22 cellular contexts compared by ENCODE assay signal in genomic region chr14:31154956-31155355, GRCh38. TPM values are rescaled to one million over a fixed set of nuclear protein-coding genes. Genes with fewer than 3 reads are reported as not detected.
DNase-seq lines count a peak whose midpoint lies in the region; ATAC-seq, FAIRE-seq and TF ChIP-seq lines count a peak whose summit lies in the region.
"Had no signal": no experiment of that assay in that cellular context is flagged by ENCODE, and none has a peak within 500 bp of the region (broad histone marks: within the 10 kb centered on the region; RNA-seq: fewer than 3 reads in every experiment).

No MANE protein-coding gene starts in this region.

- H3K36me3 Mint-ChIP-seq in activated naive CD4-positive, alpha-beta T cell treated with anti-CD3 and anti-CD28 coated beads, Interleukin-2, amount 50 U/mL, for 72 hours, result peaks cover 10 to 11% of the 10 kb centered on the region in 2 donors
- H3K36me3 Mint-ChIP-seq in astrocyte (ENCODE audit: low read depth, unreplicated experiment), result peaks cover 10% of the 10 kb centered on the region
- H3K36me3 Mint-ChIP-seq in activated T-cell treated with anti-CD3 and anti-CD28 coated beads, Interleukin-2, amount 50 U/mL, for 24 hours (ENCODE audit: low read depth), result peaks cover 66% of the 10 kb centered on the region
- peaks cover 55% of the 10 kb centered on the region for H3K36me3 Mint-ChIP-seq in CD8-positive, alpha-beta T cell

- no peaks in the 10 kb centered on the region for H3K9me3 Mint-ChIP-seq in activated naive CD4-positive, alpha-beta T cell treated with anti-CD3 and anti-CD28 coated beads, Interleukin-2, amount 50 U/mL, for 72 hours
- H3K9me3 Mint-ChIP-seq in astrocyte (ENCODE audit: unreplicated experiment), result peaks cover 2% of the 10 kb centered on the region
- no peaks in the 10 kb centered on the region for H3K9me3 Mint-ChIP-seq in activated T-cell treated with anti-CD3 and anti-CD28 coated beads, Interleukin-2, amount 50 U/mL, for 24 hours
- no peaks in the 10 kb centered on the region for H3K9me3 Mint-ChIP-seq in CD8-positive, alpha-beta T cell
- H3K9me3 Mint-ChIP-seq: activated naive CD4-positive, alpha-beta T cell treated with anti-CD3 and anti-CD28 coated beads, Interleukin-2, amount 50 U/mL, for 24 hours; activated T-cell treated with anti-CD3 and anti-CD28 coated beads, Interleukin-2, amount 50 U/mL, for 72 hours had no signal

- H3K9ac ChIP-seq in astrocyte (ENCODE audit: low read length) (no peak overlapping the region), subcutaneous abdominal adipose tissue (ENCODE audit: low read length in 5 of 5) (no peak overlapping the region)

- POLR2A ChIA-PET in CD8-positive, alpha-beta T cell (lab: Charles Lee), result no interaction called here

- peak overlapping the region; percentile 63 to 85 for H3K27ac Mint-ChIP-seq in activated naive CD4-positive, alpha-beta T cell treated with anti-CD3 and anti-CD28 coated beads, Interleukin-2, amount 50 U/mL, for 72 hours
- peak overlapping the region; percentile 29 for H3K27ac Mint-ChIP-seq in astrocyte (ENCODE audit: unreplicated experiment)
- H3K27ac Mint-ChIP-seq in activated T-cell treated with anti-CD3 and anti-CD28 coated beads, Interleukin-2, amount 50 U/mL, for 24 hours, result no peak overlapping the region
- H3K27ac Mint-ChIP-seq in CD8-positive, alpha-beta T cell, result no peak overlapping the region
- H3K27ac Mint-ChIP-seq: activated naive CD4-positive, alpha-beta T cell treated with anti-CD3 and anti-CD28 coated beads, Interleukin-2, amount 50 U/mL, for 24 hours; activated T-cell treated with anti-CD3 and anti-CD28 coated beads, Interleukin-2, amount 50 U/mL, for 72 hours; B cell had no signal

- no peak overlapping the region for H2AFZ ChIP-seq in astrocyte (ENCODE audit: low read depth, low read length)

- H3K27ac ChIP-seq in astrocyte (ENCODE audit: low read depth, low read length) (no peak overlapping the region), subcutaneous abdominal adipose tissue (ENCODE audit: low read depth, low read length) (peak overlapping the region; percentile 2)
- H3K27ac ChIP-seq in CD8-positive, alpha-beta T cell (ENCODE audit: low read depth, low read length), result no peak overlapping the region
- H3K27ac ChIP-seq: body of pancreas, ovary, upper lobe of left lung had no signal

- no peaks in the 10 kb centered on the region for H4K20me1 ChIP-seq in astrocyte (ENCODE audit: insufficient read depth, low read length)

- no peaks in the 10 kb centered on the region for H3K4me1 Mint-ChIP-seq in astrocyte (ENCODE audit: low read depth, unreplicated experiment)
- H3K4me1 Mint-ChIP-seq in activated T-cell treated with anti-CD3 and anti-CD28 coated beads, Interleukin-2, amount 50 U/mL, for 24 hours (ENCODE audit: low read depth), result no peaks in the 10 kb centered on the region
- H3K4me1 Mint-ChIP-seq in CD8-positive, alpha-beta T cell (ENCODE audit: low read depth), result no peaks in the 10 kb centered on the region
- H3K4me1 Mint-ChIP-seq: activated naive CD4-positive, alpha-beta T cell treated with anti-CD3 and anti-CD28 coated beads, Interleukin-2, amount 50 U/mL, for 24 hours; B cell had no signal

- no peak overlapping the region for H3K4me3 Mint-ChIP-seq in astrocyte (ENCODE audit: unreplicated experiment)
- no peak overlapping the region for H3K4me3 Mint-ChIP-seq in activated T-cell treated with anti-CD3 and anti-CD28 coated beads, Interleukin-2, amount 50 U/mL, for 24 hours
- no peak overlapping the region for H3K4me3 Mint-ChIP-seq in CD8-positive, alpha-beta T cell
- H3K4me3 Mint-ChIP-seq: activated naive CD4-positive, alpha-beta T cell treated with anti-CD3 and anti-CD28 coated beads, Interleukin-2, amount 50 U/mL, for 24 hours; activated T-cell treated with anti-CD3 and anti-CD28 coated beads, Interleukin-2, amount 50 U/mL, for 72 hours; B cell had no signal

- no peaks in the 10 kb centered on the region for H3K27me3 Mint-ChIP-seq in astrocyte (ENCODE audit: low read depth, unreplicated experiment)
- no peaks in the 10 kb centered on the region for H3K27me3 Mint-ChIP-seq in activated T-cell treated with anti-CD3 and anti-CD28 coated beads, Interleukin-2, amount 50 U/mL, for 24 hours
- no peaks in the 10 kb centered on the region for H3K27me3 Mint-ChIP-seq in CD8-positive, alpha-beta T cell (ENCODE audit: low read depth)
- H3K27me3 Mint-ChIP-seq: activated naive CD4-positive, alpha-beta T cell treated with anti-CD3 and anti-CD28 coated beads, Interleukin-2, amount 50 U/mL, for 24 hours; B cell had no signal

- FAIRE-seq in astrocyte (lab: Jason Lieb, UNC), result no peak
- FAIRE-seq: TTC549 had no signal

- H3K4me2 ChIP-seq in astrocyte (ENCODE audit: low read length), result no peak overlapping the region

- CTCF ChIA-PET in CD8-positive, alpha-beta T cell (lab: Charles Lee), result no interaction called here

- H3K9me3 ChIP-seq in astrocyte (ENCODE audit: insufficient read depth, low read depth, low read length) (no peaks in the 10 kb centered on the region), subcutaneous abdominal adipose tissue (ENCODE audit: control insufficient read depth in 5 of 5, low read length in 5 of 5) (no peaks in the 10 kb centered on the region)
- H3K9me3 ChIP-seq in CD8-positive, alpha-beta T cell (ENCODE audit: low read length), result no peaks in the 10 kb centered on the region
- H3K9me3 ChIP-seq: body of pancreas, ovary, upper lobe of left lung had no signal

- H3K4me3 ChIP-seq in astrocyte (ENCODE audit: insufficient read depth, low read depth, low read length) (no peak overlapping the region), subcutaneous abdominal adipose tissue (ENCODE audit: low read depth in 1 of 5, low read length in 5 of 5) (no peak overlapping the region)
- H3K4me3 ChIP-seq in CD8-positive, alpha-beta T cell (ENCODE audit: low read depth, low read length), result no peak overlapping the region
- H3K4me3 ChIP-seq: body of pancreas, ovary, upper lobe of left lung had no signal

- no peaks in the 10 kb centered on the region for H3K27me3 ChIP-seq in astrocyte (ENCODE audit: insufficient read depth, low read length)
- H3K27me3 ChIP-seq in subcutaneous abdominal adipose tissue (ENCODE audit: control insufficient read depth in 5 of 5, insufficient read depth in 4 of 5, low read length in 5 of 5), result no peaks in the 10 kb centered on the region
- no peaks in the 10 kb centered on the region for H3K27me3 ChIP-seq in CD8-positive, alpha-beta T cell (ENCODE audit: insufficient read depth, low read length)
- H3K27me3 ChIP-seq: body of pancreas, ovary, upper lobe of left lung had no signal

- intact Hi-C loops in CD8-positive, alpha-beta T cell (cut with DNase I, micrococcal nuclease), result no loop called here

- no peak for ATAC-seq in activated naive CD4-positive, alpha-beta T cell treated with anti-CD3 and anti-CD28 coated beads, Interleukin-2, amount 50 U/mL, for 72 hours
- ATAC-seq in CD8-positive, alpha-beta T cell, result no peak
- ATAC-seq: activated T-cell treated with anti-CD3 and anti-CD28 coated beads, Interleukin-2, amount 50 U/mL, for 72 hours; body of pancreas; right cardiac atrium had no signal

- H3K4me1 ChIP-seq in astrocyte (ENCODE audit: insufficient read depth, low read length) (no peaks in the 10 kb centered on the region), subcutaneous abdominal adipose tissue (ENCODE audit: control insufficient read depth in 5 of 5, insufficient read depth in 5 of 5, low read length in 5 of 5) (no peaks in the 10 kb centered on the region)
- H3K4me1 ChIP-seq in CD8-positive, alpha-beta T cell (ENCODE audit: insufficient read depth, low read length), result no peaks in the 10 kb centered on the region
- H3K4me1 ChIP-seq: body of pancreas, upper lobe of left lung had no signal

- no peak for TF ChIP-seq CTCF in astrocyte (IDR thresholded peaks at IDR 0.05; ENCODE audit: insufficient read depth, low read depth, low read length)
- no peak for TF ChIP-seq CTCF in CD8-positive, alpha-beta T cell (IDR thresholded peaks at IDR 0.05)

- H3K36me3 ChIP-seq in astrocyte (ENCODE audit: insufficient read depth, low read length) (peaks cover 24% of the 10 kb centered on the region), subcutaneous abdominal adipose tissue (ENCODE audit: control insufficient read depth in 5 of 5, insufficient read depth in 5 of 5, low read length in 5 of 5) (peaks cover 22 to 52% (median 35%) of the 10 kb centered on the region in 5 donors)
- peaks cover 10% of the 10 kb centered on the region for H3K36me3 ChIP-seq in CD8-positive, alpha-beta T cell (ENCODE audit: insufficient read depth, low read length)
- H3K36me3 ChIP-seq: ovary had no signal

- H3K79me2 ChIP-seq in astrocyte (ENCODE audit: insufficient read depth, low read length), result peaks cover 6% of the 10 kb centered on the region

- no peak for DNase-seq in activated naive CD4-positive, alpha-beta T cell treated with anti-CD3 and anti-CD28 coated beads, Interleukin-2, amount 50 U/mL, for 72 hours (ENCODE audit: low spot score in 2 of 2)
- no peak for DNase-seq in activated naive CD4-positive, alpha-beta T cell treated with Interleukin-2 at 50 U/mL for 16 hours
- DNase-seq in astrocyte (ENCODE audit: low read depth), result peak; percentile 4
- peak; percentile 63 for DNase-seq in iris pigment epithelial cell (ENCODE audit: low read depth)
- DNase-seq in activated T-cell treated with anti-CD3 and anti-CD28 coated beads, Interleukin-2, amount 50 U/mL, for 24 hours, result no peak
- DNase-seq in CD8-positive, alpha-beta T cell, result no peak
- no peak for DNase-seq in NCI-H345 treated with DMSO at 0.1 percent for 48 hours (lab: John Stamatoyannopoulos, UW; ENCODE audit: unreplicated experiment)
- DNase-seq: 8988T; activated CD4-positive, alpha-beta T cell treated with anti-CD3 and anti-CD28 coated beads for 1 hour; activated T-cell treated with anti-CD3 and anti-CD28 coated beads, Interleukin-2, amount 50 U/mL, for 72 hours; body of pancreas; DND-41; effector CD8-positive, alpha-beta T cell; NCI-H345; ovary; right cardiac atrium; SHP77 treated with DMSO at 0.1 percent for 48 hours; upper lobe of left lung had no signal

RNA-seq across cellular contexts. Expression of gene HECTD1, which starts 52.6 kb away (rescaled TPM):
- 10 to 100 TPM; 75.5 to 87.5 TPM for total RNA-seq in activated naive CD4-positive, alpha-beta T cell treated with anti-CD3 and anti-CD28 coated beads, Interleukin-2, amount 50 U/mL, for 72 hours
- total RNA-seq in astrocyte, result 101 and 110 TPM in 2 replicates
- 100 to 1,000 TPM; 148 to 152 TPM for total RNA-seq in CD8-positive, alpha-beta T cell

Comparison
In these comparisons a context has a peak if more than half of its experiments do, and no peak if none do; other contexts are left out.
1. DNase-seq: peak in astrocyte (single experiment) and iris pigment epithelial cell (single experiment); none in activated naive CD4-positive, alpha-beta T cell treated with anti-CD3 and anti-CD28 coated beads, Interleukin-2, amount 50 U/mL, for 72 hours (0 of 2), activated naive CD4-positive, alpha-beta T cell treated with Interleukin-2 at 50 U/mL for 16 hours (single experiment), activated T-cell treated with anti-CD3 and anti-CD28 coated beads, Interleukin-2, amount 50 U/mL, for 24 hours (single experiment), CD8-positive, alpha-beta T cell (0 of 7) and NCI-H345 treated with DMSO at 0.1 percent for 48 hours (single experiment).
2. H3K27ac Mint-ChIP-seq: peak in activated naive CD4-positive, alpha-beta T cell treated with anti-CD3 and anti-CD28 coated beads, Interleukin-2, amount 50 U/mL, for 72 hours (2 of 2) and astrocyte (single experiment); none in activated T-cell treated with anti-CD3 and anti-CD28 coated beads, Interleukin-2, amount 50 U/mL, for 24 hours (single experiment) and CD8-positive, alpha-beta T cell (single experiment).